Comparison of ENCODE assay signal across 8 cellular contexts in the genomic region with DNA sequence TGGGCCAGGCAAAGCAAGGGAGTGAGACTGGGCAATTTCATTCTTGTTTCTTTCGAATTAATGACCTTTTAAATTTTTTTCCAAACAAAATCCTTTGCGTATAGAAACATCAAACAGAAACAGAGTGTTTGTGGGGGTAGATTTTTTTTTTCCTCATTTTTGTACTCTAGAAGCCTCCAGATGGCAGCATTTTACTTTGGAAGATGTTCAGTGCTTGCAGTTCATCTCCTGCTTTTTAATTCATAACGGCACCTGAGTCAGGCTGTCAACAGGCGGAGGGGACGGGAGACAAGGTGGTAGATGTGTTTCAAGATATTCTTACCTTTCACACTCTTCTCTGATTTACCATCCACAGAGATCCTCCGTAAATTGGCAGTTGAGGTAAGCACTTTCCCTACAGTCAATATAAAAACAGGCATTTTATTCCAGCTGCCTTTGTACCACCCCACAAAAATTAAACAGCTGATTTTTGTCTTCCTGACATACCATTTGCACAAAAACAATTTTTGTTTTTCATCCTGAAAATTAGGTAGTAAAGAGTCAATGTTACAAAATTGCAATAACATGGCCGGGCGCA.
DNase-seq lines count a peak whose midpoint lies in the region; ATAC-seq, FAIRE-seq and TF ChIP-seq lines count a peak whose summit lies in the region.

No MANE protein-coding gene starts in this region.

- H3K27ac ChIP-seq in upper lobe of right lung, result no peak overlapping the region

- peak; percentile 13 for TF ChIP-seq CTCF in HFF-Myc (IDR thresholded peaks at IDR 0.05; ENCODE audit: low read depth, low read length, missing control alignments)
- TF ChIP-seq CTCF in fibroblast of mammary gland (conservative IDR thresholded peaks at IDR 0.05; ENCODE audit: control insufficient read depth, insufficient read depth, low read depth, low read length), result peak; percentile 47
- TF ChIP-seq CTCF in upper lobe of right lung (IDR thresholded peaks at IDR 0.05), result peak; percentile 32

- peak; percentile 48 for FAIRE-seq in G401.6 (lab: Jason Lieb, UNC)

- no peaks in the 10 kb centered on the region for H3K4me1 ChIP-seq in upper lobe of right lung

- no peak for ATAC-seq in upper lobe of right lung
- no peak for ATAC-seq in GM19023 (IDR thresholded peaks at IDR 0.05; ENCODE audit: unreplicated experiment)
- no peak for ATAC-seq in GM18519 (IDR thresholded peaks at IDR 0.05; ENCODE audit: low FRiP score, unreplicated experiment)

- H3K4me3 ChIP-seq in HFF-Myc (replicated peaks; ENCODE audit: low read depth, low read length) (no peak overlapping the region), fibroblast of mammary gland (ENCODE audit: control insufficient read depth, low read depth, low read length) (no peak overlapping the region), upper lobe of right lung (no peak overlapping the region)

- H3K36me3 ChIP-seq in upper lobe of right lung, result no peaks in the 10 kb centered on the region

- DNase-seq in HFF-Myc (ENCODE audit: extremely low read depth, low read depth) (no peak), OCI-M1 (lab: John Stamatoyannopoulos, UW) (peak; percentile 73), fibroblast of mammary gland (ENCODE audit: low read depth) (peak; percentile 42), upper lobe of right lung (no peak)
- DNase-seq in activated CD4-positive, CD25-positive, alpha-beta regulatory T cell treated with anti-CD3 and anti-CD28 coated beads, Interleukin-2, amount 50 U/mL, for 72 hours, result no peak

- intact Hi-C loops in upper lobe of right lung (cut with DNase I), result no loop called here

- H3K9me3 ChIP-seq in upper lobe of right lung, result no peaks in the 10 kb centered on the region

- no peaks in the 10 kb centered on the region for H3K27me3 ChIP-seq in upper lobe of right lung

Comparison
In these comparisons a context has a peak if more than half of its experiments do, and no peak if none do; other contexts are left out.
1. DNase-seq: peak in OCI-M1 (single experiment) and fibroblast of mammary gland (single experiment); none in HFF-Myc (single experiment), upper lobe of right lung (single experiment) and activated CD4-positive, CD25-positive, alpha-beta regulatory T cell treated with anti-CD3 and anti-CD28 coated beads, Interleukin-2, amount 50 U/mL, for 72 hours (single experiment).
2. Peak in every context shown above with its lines, with median percentiles within 50 percentile points of each other: CTCF ChIP-seq.